In genomic region chr6:26514984-26515383, GRCh38 we compare ENCODE assay signal across 1 cellular context.
TF ChIP-seq lines count a peak whose summit lies in the region.

No MANE protein-coding gene starts in this region.

TF ChIP-seq in HepG2, 621 proteins besides CTCF, POLR2A, EP300 and RAD21 (continued from another document and continues in another):
- no peak for TF ChIP-seq RERE (CRISPR knock-in tag; IDR thresholded peaks at IDR 0.05; ENCODE audit: low read depth)
- TF ChIP-seq MLLT10 (CRISPR knock-in tag; IDR thresholded peaks at IDR 0.05) = no peak
- no peak for TF ChIP-seq ZUFSP (CRISPR knock-in tag; IDR thresholded peaks at IDR 0.05; ENCODE audit: borderline replicate concordance)
- no peak; the same call in 1 of the 2 replicates for TF ChIP-seq ZNF12 (CRISPR knock-in tag; IDR thresholded peaks at IDR 0.05)
- no peak for TF ChIP-seq FLYWCH1 (CRISPR knock-in tag; IDR thresholded peaks at IDR 0.05)
- no peak; the same call in 1 of the 2 replicates for TF ChIP-seq NFKBIZ (CRISPR knock-in tag; IDR thresholded peaks at IDR 0.05)
- TF ChIP-seq YEATS4 (CRISPR knock-in tag; IDR thresholded peaks at IDR 0.05; ENCODE audit: borderline replicate concordance) = 0 out of 2 replicates have a peak, but pooled peaks have one; percentile 20
- no peak for TF ChIP-seq GMEB1 (CRISPR knock-in tag; IDR thresholded peaks at IDR 0.05; ENCODE audit: borderline replicate concordance)
- peak; percentile 53; the same call in 1 of the 2 replicates for TF ChIP-seq SAP130 (CRISPR knock-in tag; IDR thresholded peaks at IDR 0.05; ENCODE audit: low read depth)
- TF ChIP-seq ETV6 (CRISPR knock-in tag; conservative IDR thresholded peaks at IDR 0.05) = no peak
- no peak for TF ChIP-seq RFXANK (CRISPR knock-in tag; IDR thresholded peaks at IDR 0.05)
- no peak for TF ChIP-seq ZNF724P (CRISPR knock-in tag; IDR thresholded peaks at IDR 0.05; ENCODE audit: borderline replicate concordance)
- TF ChIP-seq KDM5A (IDR thresholded peaks at IDR 0.05; ENCODE audit: borderline replicate concordance, low read length) = no peak
- peak; percentile 92 for TF ChIP-seq ARID5B (CRISPR knock-in tag; IDR thresholded peaks at IDR 0.05)
- peak; percentile 68; the same call in 1 of the 2 replicates for TF ChIP-seq IRF2 (CRISPR knock-in tag; IDR thresholded peaks at IDR 0.05)
- TF ChIP-seq ZNF460 (CRISPR knock-in tag; IDR thresholded peaks at IDR 0.05; ENCODE audit: borderline replicate concordance) = no peak; the same call in 1 of the 2 replicates
- no peak for TF ChIP-seq ZNF777 (CRISPR knock-in tag; IDR thresholded peaks at IDR 0.05)
- TF ChIP-seq KLF6 (CRISPR knock-in tag; IDR thresholded peaks at IDR 0.05) = 0 out of 2 replicates have a peak, but pooled peaks have one; percentile 34
- peak; percentile 40; the same call in 1 of the 2 replicates for TF ChIP-seq KDM1A (CRISPR knock-in tag; IDR thresholded peaks at IDR 0.05)
- no peak for TF ChIP-seq CENPBD1 (CRISPR knock-in tag; IDR thresholded peaks at IDR 0.05; ENCODE audit: borderline replicate concordance, low read depth)
- no peak for TF ChIP-seq IKZF1 (IDR thresholded peaks at IDR 0.05)
- no peak for TF ChIP-seq SP2 (CRISPR knock-in tag; IDR thresholded peaks at IDR 0.05)
- TF ChIP-seq ARHGAP35 (CRISPR knock-in tag; IDR thresholded peaks at IDR 0.05; ENCODE audit: borderline replicate concordance) = no peak
- TF ChIP-seq TBX3 (IDR thresholded peaks at IDR 0.05; ENCODE audit: borderline replicate concordance) = no peak
- TF ChIP-seq HDAC6 (IDR thresholded peaks at IDR 0.05; ENCODE audit: low read depth, low read length) = no peak
- peak; percentile 53; the same call in 1 of the 2 replicates for TF ChIP-seq MIXL1 (CRISPR knock-in tag; IDR thresholded peaks at IDR 0.05)
- no peak for TF ChIP-seq ZNF512 (CRISPR knock-in tag; IDR thresholded peaks at IDR 0.05)
- TF ChIP-seq RBAK (CRISPR knock-in tag; IDR thresholded peaks at IDR 0.05) = no peak
- TF ChIP-seq THAP9 (CRISPR knock-in tag; IDR thresholded peaks at IDR 0.05; ENCODE audit: borderline replicate concordance) = no peak
- TF ChIP-seq KAT7 (CRISPR knock-in tag; IDR thresholded peaks at IDR 0.05; ENCODE audit: borderline replicate concordance) = peak; percentile 84; the same call in 1 of the 2 replicates
- no peak for TF ChIP-seq SRSF4 (IDR thresholded peaks at IDR 0.05; ENCODE audit: low read depth, low read length, poor library complexity, severe bottlenecking)
- no peak for TF ChIP-seq CEBPB (IDR thresholded peaks at IDR 0.05; ENCODE audit: borderline replicate concordance, low read depth, low read length)
- TF ChIP-seq ZNF232 (CRISPR knock-in tag; IDR thresholded peaks at IDR 0.05; ENCODE audit: borderline replicate concordance) = no peak
- TF ChIP-seq RARA (CRISPR knock-in tag; IDR thresholded peaks at IDR 0.05) = peak; percentile 62
- no peak for TF ChIP-seq RBM22 (optimal IDR thresholded peaks at IDR 0.05; ENCODE audit: low read length)
- no peak for TF ChIP-seq SMARCE1 (IDR thresholded peaks at IDR 0.05; ENCODE audit: borderline replicate concordance)
- TF ChIP-seq ZNF709 (CRISPR knock-in tag; IDR thresholded peaks at IDR 0.05) = no peak
- 0 out of 2 replicates have a peak, but pooled peaks have one; percentile 33 for TF ChIP-seq ZNF264 (CRISPR knock-in tag; IDR thresholded peaks at IDR 0.05)
- no peak for TF ChIP-seq ZBTB8A (CRISPR knock-in tag; IDR thresholded peaks at IDR 0.05; ENCODE audit: borderline replicate concordance, low read depth)
- TF ChIP-seq MBD4 (IDR thresholded peaks at IDR 0.05; ENCODE audit: borderline replicate concordance, low read length) = no peak
- TF ChIP-seq MTF1 (CRISPR knock-in tag; IDR thresholded peaks at IDR 0.05) = no peak
- TF ChIP-seq HBP1 (CRISPR knock-in tag; IDR thresholded peaks at IDR 0.05; ENCODE audit: low read depth) = 0 out of 2 replicates have a peak, but pooled peaks have one; percentile 49
